Comparison of ENCODE assay signal across 1 cellular context in the genomic region with DNA sequence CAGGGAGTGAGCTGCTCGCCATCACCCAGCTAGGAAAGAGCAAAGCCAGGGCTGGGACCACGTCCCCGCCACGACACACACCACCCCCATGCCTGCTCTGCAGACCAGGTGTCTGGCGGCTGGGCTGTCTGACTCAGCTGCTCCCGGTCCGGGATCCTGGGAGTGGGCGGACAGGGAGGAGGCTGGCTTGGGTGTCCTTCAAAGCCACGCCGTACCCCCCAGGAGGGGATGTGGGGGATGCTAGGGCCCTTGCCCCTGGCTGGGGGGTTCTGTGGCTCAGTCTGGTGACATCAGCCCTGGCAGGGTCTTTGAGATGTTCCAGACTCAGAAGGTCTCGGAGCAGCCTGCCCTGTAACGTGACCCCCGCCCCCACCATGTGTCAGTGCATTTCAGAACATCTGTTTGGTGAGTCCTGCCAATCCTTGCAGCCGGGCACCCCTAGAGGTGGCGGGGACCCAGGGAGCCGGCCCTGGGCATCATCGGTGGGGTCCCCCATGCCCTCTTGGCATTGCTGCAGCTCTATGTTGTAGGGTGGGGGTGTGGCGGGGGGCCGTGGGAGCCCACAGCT.
TF ChIP-seq lines count a peak whose summit lies in the region.

No MANE protein-coding gene starts in this region.

TF ChIP-seq in HepG2, 621 proteins besides CTCF, POLR2A, EP300 and RAD21 (continued from another document):
- TF ChIP-seq ZNF780A (CRISPR knock-in tag; IDR thresholded peaks at IDR 0.05), result no peak
- TF ChIP-seq SCMH1 (CRISPR knock-in tag; IDR thresholded peaks at IDR 0.05; ENCODE audit: borderline replicate concordance), result no peak
- TF ChIP-seq, protein P1, sequence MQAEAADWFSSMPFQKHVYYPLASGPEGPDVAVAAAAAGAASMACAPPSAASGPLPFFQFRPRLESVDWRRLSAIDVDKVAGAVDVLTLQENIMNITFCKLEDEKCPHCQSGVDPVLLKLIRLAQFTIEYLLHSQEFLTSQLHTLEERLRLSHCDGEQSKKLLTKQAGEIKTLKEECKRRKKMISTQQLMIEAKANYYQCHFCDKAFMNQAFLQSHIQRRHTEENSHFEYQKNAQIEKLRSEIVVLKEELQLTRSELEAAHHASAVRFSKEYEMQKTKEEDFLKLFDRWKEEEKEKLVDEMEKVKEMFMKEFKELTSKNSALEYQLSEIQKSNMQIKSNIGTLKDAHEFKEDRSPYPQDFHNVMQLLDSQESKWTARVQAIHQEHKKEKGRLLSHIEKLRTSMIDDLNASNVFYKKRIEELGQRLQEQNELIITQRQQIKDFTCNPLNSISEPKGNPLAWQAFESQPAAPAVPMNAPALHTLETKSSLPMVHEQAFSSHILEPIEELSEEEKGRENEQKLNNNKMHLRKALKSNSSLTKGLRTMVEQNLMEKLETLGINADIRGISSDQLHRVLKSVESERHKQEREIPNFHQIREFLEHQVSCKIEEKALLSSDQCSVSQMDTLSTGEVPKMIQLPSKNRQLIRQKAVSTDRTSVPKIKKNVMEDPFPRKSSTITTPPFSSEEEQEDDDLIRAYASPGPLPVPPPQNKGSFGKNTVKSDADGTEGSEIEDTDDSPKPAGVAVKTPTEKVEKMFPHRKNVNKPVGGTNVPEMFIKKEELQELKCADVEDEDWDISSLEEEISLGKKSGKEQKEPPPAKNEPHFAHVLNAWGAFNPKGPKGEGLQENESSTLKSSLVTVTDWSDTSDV (CRISPR knock-in tag; IDR thresholded peaks at IDR 0.05), result no peak
